In genomic region chr1:246837418-246838117, GRCh38 we compare ENCODE assay signal across 12 cellular contexts.
DNase-seq lines count a peak whose midpoint lies in the region; ATAC-seq, FAIRE-seq and TF ChIP-seq lines count a peak whose summit lies in the region.
"Had no signal": no experiment of that assay in that cellular context is flagged by ENCODE, and none has a peak within 500 bp of the region (broad histone marks: within the 10 kb centered on the region; RNA-seq: fewer than 3 reads in every experiment).

No MANE protein-coding gene starts in this region.

- no TSS peak for BruUV-seq in K562 (replicated peaks; lab: Mats Ljungman, UMichigan)

- no peak for TF ChIP-seq EP300 in K562 (IDR thresholded peaks at IDR 0.05; ENCODE audit: low read length)

- H3K27ac ChIP-seq in K562 (ENCODE audit: extremely low read depth, low read depth, low read length) = no peak overlapping the region; the same call in 2 of the 3 replicates
- H3K27ac ChIP-seq: C4-2B had no signal

- no peak for FAIRE-seq in K562 (lab: Jason Lieb, UNC)
- FAIRE-seq: astrocyte had no signal

- no peak overlapping the region for H2AFZ ChIP-seq in K562 (ENCODE audit: low read depth, low read length)

- ATAC-seq in GM19035 (IDR thresholded peaks at IDR 0.05; ENCODE audit: unreplicated experiment) (peak; percentile 50), HG03442 (IDR thresholded peaks at IDR 0.05; ENCODE audit: unreplicated experiment) (peak; percentile 86), K562 (peak; percentile 69)

- no peak for TF ChIP-seq CTCF in K562 (IDR thresholded peaks at IDR 0.05 in 2 of 3, conservative IDR thresholded peaks at IDR 0.05 in 1 of 3; ENCODE audit: insufficient read depth in 2 of 3, low read depth in 1 of 3, low read length in 3 of 3)

- no peak overlapping the region for H3K9ac ChIP-seq in K562 (ENCODE audit: insufficient read depth in 1 of 2, low read depth in 2 of 2, low read length in 2 of 2)

- peaks cover 0 to 7% of the 10 kb centered on the region in 2 experiments; a peak in 2 of 5 replicates for H3K4me1 ChIP-seq in K562 (replicated peaks in 1 of 2; ENCODE audit: control insufficient read depth in 2 of 2, insufficient read depth in 2 of 2, low read length in 2 of 2)

- POLR2A ChIA-PET in K562 (lab: Yijun Ruan, JAX) = interaction anchor here (0.6 to 1.2 kb wide), 2 partner anchors 19 to 397 kb away, joined by 3 read pairs; no protein-coding TSS in a partner anchor

- TF ChIP-seq RAD21 in K562 (CRISPR knock-in tag; conservative IDR thresholded peaks at IDR 0.05 in 1 of 2, IDR thresholded peaks at IDR 0.05 in 1 of 2) = no peak

- intact Hi-C loops in K562 (cut with micrococcal nuclease) = no loop called here

- H3K9me3 ChIP-seq in K562 (replicated peaks; ENCODE audit: control insufficient read depth, insufficient read depth, low read depth, low read length) = no peaks in the 10 kb centered on the region

- TF ChIP-seq POLR2A in K562 (conservative IDR thresholded peaks at IDR 0.05) = peak; percentile 30; the same call in 1 of the 2 replicates

- H3K4me2 ChIP-seq in K562 (ENCODE audit: insufficient read depth, low read length) = 0 out of 2 replicates have a peak overlapping the region, but pooled peaks have one; percentile 1

- H3K36me3 ChIP-seq in K562 (ENCODE audit: control insufficient read depth, insufficient read depth, low read length) = peaks cover 19% of the 10 kb centered on the region; the same call in 2 of the 3 replicates

- H4K20me1 ChIP-seq in K562 (replicated peaks; ENCODE audit: control insufficient read depth, insufficient read depth, low read length) = no peaks in the 10 kb centered on the region

- no peaks in the 10 kb centered on the region for H3K79me2 ChIP-seq in K562 (ENCODE audit: control insufficient read depth, insufficient read depth, low read length)

- no peak overlapping the region for H3K4me3 ChIP-seq in K562

- WGBS in K562 (ENCODE audit: insufficient coverage, low coverage, missing lambda C conversion rate) = 17% methylated on average over 9 of the region's 9 CpGs

- DNase-seq in Ammon's horn (ENCODE audit: low spot score) (peak; percentile 11), K562 (ENCODE audit: extremely low read depth in 1 of 4, low spot score in 3 of 4) (peak in 1 of 4 experiments; percentile 46), cortex of kidney (lab: John Stamatoyannopoulos, UW) (no peak), iPS-NIHi11 (ENCODE audit: low spot score) (no peak), RPMI8226 (no peak)
- DNase-seq in activated effector memory CD4-positive, alpha-beta T cell treated with Interleukin-2 at 50 U/mL for 16 hours = no peak
- DNase-seq: immature natural killer cell, NCI-H524 had no signal

- CTCF ChIA-PET in K562 (lab: Yijun Ruan, JAX; ENCODE audit: low intra/inter-chr PET ratio) = no interaction called here

- H3K27me3 ChIP-seq in K562 (ENCODE audit: control insufficient read depth in 2 of 2, insufficient read depth in 2 of 2, low read length in 2 of 2) = no peaks in the 10 kb centered on the region

- in situ Hi-C loops in K562 (cut with MboI) = no loop called here

- H3K9me1 ChIP-seq in K562 (ENCODE audit: control insufficient read depth, insufficient read depth, low read length) = no peaks in the 10 kb centered on the region

TF ChIP-seq in K562, 482 proteins besides CTCF, POLR2A, EP300 and RAD21 (continues in another document):
- TF ChIP-seq POLR2AphosphoS5 (IDR thresholded peaks at IDR 0.05; ENCODE audit: control insufficient read depth, insufficient read depth, low read depth, low read length) = peak; percentile 35; the same call in 1 of the 2 replicates
- TF ChIP-seq BRF1 (IDR thresholded peaks at IDR 0.05; ENCODE audit: borderline replicate concordance, extremely low read depth, insufficient read length) = no peak
- peak; percentile 52 for TF ChIP-seq CBFA2T3 (IDR thresholded peaks at IDR 0.05)
- TF ChIP-seq WHSC1 (IDR thresholded peaks at IDR 0.05; ENCODE audit: low read length) = no peak
- TF ChIP-seq RREB1 (CRISPR knock-in tag; IDR thresholded peaks at IDR 0.05) = no peak
- no peak for TF ChIP-seq HOMEZ (CRISPR knock-in tag; IDR thresholded peaks at IDR 0.05)
- TF ChIP-seq ZBTB11 (CRISPR knock-in tag; IDR thresholded peaks at IDR 0.05) = no peak
- peak; percentile 27; the same call in 1 of the 2 replicates for TF ChIP-seq JUND (IDR thresholded peaks at IDR 0.05; ENCODE audit: borderline replicate concordance, low read depth, low read length)
- no peak for TF ChIP-seq JUND (tag; IDR thresholded peaks at IDR 0.05; ENCODE audit: borderline replicate concordance, low read depth, low read length)
